Comparison of ENCODE assay signal across 8 cellular contexts in genomic region chr19:43432866-43433673, GRCh38. TPM values are rescaled to one million over a fixed set of nuclear protein-coding genes. Genes with fewer than 3 reads are reported as not detected.
DNase-seq lines count a peak whose midpoint lies in the region; ATAC-seq and TF ChIP-seq lines count a peak whose summit lies in the region.

No MANE protein-coding gene starts in this region.

- H3K9me3 ChIP-seq in A673 (ENCODE audit: low read depth, low read length, poor library complexity, severe bottlenecking): no peaks in the 10 kb centered on the region

- no peak overlapping the region for H3K27ac ChIP-seq in A673 (ENCODE audit: low read depth, low read length, poor library complexity, severe bottlenecking)

- BruUV-seq in A673 (replicated peaks; lab: Mats Ljungman, UMichigan): no TSS peak

- CTCF ChIA-PET in A673 (lab: Charles Lee): interaction anchor here (0.6 to 1.5 kb wide), 4 partner anchors 10 to 112 kb away, joined by 3 to 25 read pairs (median 4); no protein-coding TSS in a partner anchor

- H3K36me3 ChIP-seq in A673 (ENCODE audit: insufficient read depth, low read length, poor library complexity, severe bottlenecking): no peaks in the 10 kb centered on the region

- DNase-seq in A673 (ENCODE audit: low spot score) (peak; percentile 70), NCI-H2171 treated with DMSO at 0.1 percent for 48 hours (lab: John Stamatoyannopoulos, UW) (peak; percentile 38), cerebellum (ENCODE audit: low spot score) (peak; percentile 5), lung microvascular endothelial cell (ENCODE audit: low read depth in 2 of 2) (peak; percentile 75 to 77), epidermal melanocyte (ENCODE audit: insufficient read length, low spot score) (no peak)
- DNase-seq in activated CD4-positive, alpha-beta T cell treated with anti-CD3 and anti-CD28 coated beads for 24 hours (ENCODE audit: low read depth in 2 of 2): peak; percentile 51 to 58
- peak; percentile 44 for DNase-seq in stimulated activated CD8-positive, alpha-beta memory T cell treated with anti-CD3 and anti-CD28 coated beads, Interleukin-4, amount 100 ng/mL, for 24 hours (ENCODE audit: low read depth)

- TF ChIP-seq CTCF in A673 (conservative IDR thresholded peaks at IDR 0.05; ENCODE audit: low read depth, low read length): peak; percentile 88

- intact Hi-C loops in A673 (cut with micrococcal nuclease; ENCODE audit: unreplicated experiment): loop anchor here (5.0 kb wide), 1 partner anchor 84 kb away; no protein-coding TSS in a partner anchor

- H3K4me3 ChIP-seq in A673 (ENCODE audit: low read depth, low read length, poor library complexity, severe bottlenecking): no peak overlapping the region

- POLR2A ChIA-PET in A673 (lab: Charles Lee; ENCODE audit: low non-redundant PET): interaction anchor here (0.8 kb wide), 1 partner anchor 87 kb away, joined by 3 read pairs; no protein-coding TSS in a partner anchor

- H3K27me3 ChIP-seq in A673 (replicated peaks; ENCODE audit: insufficient read depth, low read depth, low read length, poor library complexity): no peaks in the 10 kb centered on the region

- peak; percentile 56 for ATAC-seq in GM18498 (IDR thresholded peaks at IDR 0.05; ENCODE audit: unreplicated experiment)

- no peaks in the 10 kb centered on the region for H3K4me1 ChIP-seq in A673 (ENCODE audit: insufficient read depth, low read length, poor library complexity, severe bottlenecking)

RNA-seq across cellular contexts. Expression of gene TEX101, which starts 18.4 kb away (rescaled TPM):
- total RNA-seq in A673 (2021) (not detected in 2 replicates), cerebellum (not detected), lung microvascular endothelial cell (not detected in 2 replicates)

RNA-seq across cellular contexts. Expression of gene LYPD3, which starts 32.3 kb away (rescaled TPM):
- total RNA-seq in A673 (2021) (0.21 and 0.31 TPM in 2 replicates), cerebellum (not detected), lung microvascular endothelial cell (0.22 and 0.79 TPM in 2 replicates)
